In genomic region chr4:139267301-139267700, GRCh38 we compare ENCODE assay signal across 11 cellular contexts. TPM values are rescaled to one million over a fixed set of nuclear protein-coding genes. Genes with fewer than 3 reads are reported as not detected.
DNase-seq lines count a peak whose midpoint lies in the region; ATAC-seq, FAIRE-seq and TF ChIP-seq lines count a peak whose summit lies in the region.
"Had no signal": no experiment of that assay in that cellular context is flagged by ENCODE, and none has a peak within 500 bp of the region (broad histone marks: within the 10 kb centered on the region; RNA-seq: fewer than 3 reads in every experiment).

No MANE protein-coding gene starts in this region.

- DNase-seq in T-cell: no peak
- peak; percentile 42 for DNase-seq in kidney glomerular epithelial cell (lab: John Stamatoyannopoulos, UW)
- no peak for DNase-seq in G401 (ENCODE audit: low spot score)
- no peak for DNase-seq in GM12891 (ENCODE audit: insufficient read length, low spot score)
- DNase-seq: NCI-H1092 treated with DMSO at 0.1 percent for 48 hours had no signal

- ATAC-seq in T-cell (replicated peaks in 1 of 4) (no peak), HG03039 (IDR thresholded peaks at IDR 0.05; ENCODE audit: unreplicated experiment) (no peak), HG03460 (IDR thresholded peaks at IDR 0.05; ENCODE audit: unreplicated experiment) (no peak)

- H2AFZ ChIP-seq in ACC112 (ENCODE audit: low read length, unreplicated experiment): peak overlapping the region; percentile 53

- H3K9me2 ChIP-seq in DOHH2 (replicated peaks; ENCODE audit: control insufficient read depth, low read length): no peaks in the 10 kb centered on the region

- H3K9me3 Mint-ChIP-seq in T-cell: no peaks in the 10 kb centered on the region
- H3K9me3 Mint-ChIP-seq: activated T-helper 2 cell treated with anti-CD3 and anti-CD28 coated beads, Interferon-gamma antibody, Interleukin-2, Interleukin-4, amounts not matched to agents 10 μg/mL and 5 μg/mL and 100 μg/mL, durations not matched to agents 14 hours and 24 hours and 36 hours had no signal

- POLR2A ChIA-PET in T-cell (lab: Charles Lee): interaction anchor here in 1 of 2 donors (0.6 to 1.5 kb wide), 2 partner anchors 30 to 34 kb away, joined by 3 to 4 read pairs; no protein-coding TSS in a partner anchor

- H3K4me3 ChIP-seq in ACC112 (ENCODE audit: low read depth, low read length) (peak overlapping the region; percentile 59), DOHH2 (ENCODE audit: low read length) (peak overlapping the region; percentile 42)

- no peaks in the 10 kb centered on the region for H3K9me3 ChIP-seq in DOHH2 (ENCODE audit: control insufficient read depth, insufficient read depth, low read length)

- H3K79me2 ChIP-seq in ACC112 (ENCODE audit: control insufficient read depth, insufficient read depth, low read length, unreplicated experiment): no peaks in the 10 kb centered on the region
- no peaks in the 10 kb centered on the region for H3K79me2 ChIP-seq in DOHH2 (ENCODE audit: control insufficient read depth, low read length)

- no peaks in the 10 kb centered on the region for H4K20me1 ChIP-seq in DOHH2 (ENCODE audit: control insufficient read depth, insufficient read depth, low read depth, low read length)

- peaks cover 10 to 17% (median 15%) of the 10 kb centered on the region in 3 donors for H3K4me1 Mint-ChIP-seq in T-cell

- peak overlapping the region; percentile 68 to 87 for H3K27ac Mint-ChIP-seq in T-cell

- no peak for TF ChIP-seq CTCF in DOHH2 (IDR thresholded peaks at IDR 0.05; ENCODE audit: low read depth, low read length, poor library complexity, severe bottlenecking)

- H3K27me3 Mint-ChIP-seq in T-cell: no peaks in the 10 kb centered on the region

- H3K4me3 Mint-ChIP-seq in T-cell: peak overlapping the region in 1 of 3 donors; percentile 81

- H3K27ac ChIP-seq in ACC112 (ENCODE audit: low read depth, low read length) (peak overlapping the region; percentile 47), DOHH2 (ENCODE audit: low read depth, low read length) (no peak overlapping the region)
- H3K27ac ChIP-seq: C4-2B had no signal

- CTCF ChIA-PET in T-cell (lab: Charles Lee): interaction anchor here in 1 of 2 donors (0.6 kb wide), 1 partner anchor 28 kb away, joined by 3 read pairs; no protein-coding TSS in a partner anchor

- H3K4me1 ChIP-seq in ACC112 (ENCODE audit: control insufficient read depth, insufficient read depth, low read length, unreplicated experiment): peaks cover 39% of the 10 kb centered on the region
- peaks cover 18% of the 10 kb centered on the region for H3K4me1 ChIP-seq in DOHH2 (ENCODE audit: control insufficient read depth, low read length)

- peak overlapping the region; percentile 58 for H3K4me2 ChIP-seq in DOHH2 (ENCODE audit: low read length)

- H3F3A ChIP-seq in DOHH2 (ENCODE audit: control insufficient read depth, insufficient read depth): no peaks in the 10 kb centered on the region

- H3K27me3 ChIP-seq in ACC112 (ENCODE audit: insufficient read depth, low read length) (no peaks in the 10 kb centered on the region), DOHH2 (ENCODE audit: control insufficient read depth, low read length) (no peaks in the 10 kb centered on the region)

- no peak for FAIRE-seq in GM12891 (lab: Jason Lieb, UNC)

- no peaks in the 10 kb centered on the region for H3K36me3 Mint-ChIP-seq in T-cell

- TF ChIP-seq POLR2A in GM12891 (IDR thresholded peaks at IDR 0.05; ENCODE audit: low read depth, low read length): no peak

- in situ Hi-C loops in G401 (cut with HindIII; ENCODE audit: low sequenced_read_pairs): no loop called here

- no peaks in the 10 kb centered on the region for H3K36me3 ChIP-seq in ACC112 (ENCODE audit: insufficient read depth, low read length)
- no peaks in the 10 kb centered on the region for H3K36me3 ChIP-seq in DOHH2 (ENCODE audit: control insufficient read depth, low read length)

TF ChIP-seq in GM12891, 5 proteins besides CTCF, POLR2A, EP300 and RAD21:
- no peak for TF ChIP-seq TAF1 (IDR thresholded peaks at IDR 0.05; ENCODE audit: low read depth, low read length)
- no peak for TF ChIP-seq POLR2AphosphoS5 (IDR thresholded peaks at IDR 0.05; ENCODE audit: low read depth, low read length)
TF ChIP-seq in GM12891: peak in this region for 0.

RNA-seq across cellular contexts. Expression of gene MGARP, which starts 12.7 kb away (rescaled TPM):
- under 1 TPM in 4 of 5 donors, not detected in 1; 0.25 to 0.61 (median 0.39) TPM for total RNA-seq in T-cell
- not detected in 2 replicates for total RNA-seq in G401 (2014; rRNA removed; shearing (Covaris generic))
- polyA plus RNA-seq in GM12891 (2012; ENCODE audit: low read depth, missing spikeins): 0.06 TPM
- total RNA-seq: activated T-helper 2 cell treated with anti-CD3 and anti-CD28 coated beads, Interferon-gamma antibody, Interleukin-2, Interleukin-4, amounts not matched to agents 10 μg/mL and 5 μg/mL and 100 μg/mL, durations not matched to agents 14 hours and 24 hours and 36 hours had no signal

RNA-seq across cellular contexts. Expression of gene NAA15, which starts 34.0 kb away (rescaled TPM):
- 10 to 100 TPM; 45.1 to 64.0 (median 50.7) TPM for total RNA-seq in T-cell
- total RNA-seq in G401 (2014; rRNA removed; shearing (Covaris generic)): 33.4 and 38.3 TPM in 2 replicates
- polyA plus RNA-seq in GM12891 (2012; ENCODE audit: low read depth, missing spikeins): 20.0 TPM

RNA-seq across cellular contexts. Expression of gene NDUFC1, which starts 35.0 kb away (rescaled TPM):
- total RNA-seq in T-cell: 10 to 100 TPM; 19.6 to 29.1 (median 26.8) TPM
- 155 and 206 TPM in 2 replicates for total RNA-seq in G401 (2014; rRNA removed; shearing (Covaris generic))
- polyA plus RNA-seq in GM12891 (2012; ENCODE audit: low read depth, missing spikeins): 75.5 TPM
